7 cellular contexts compared by ENCODE assay signal in the genomic region with DNA sequence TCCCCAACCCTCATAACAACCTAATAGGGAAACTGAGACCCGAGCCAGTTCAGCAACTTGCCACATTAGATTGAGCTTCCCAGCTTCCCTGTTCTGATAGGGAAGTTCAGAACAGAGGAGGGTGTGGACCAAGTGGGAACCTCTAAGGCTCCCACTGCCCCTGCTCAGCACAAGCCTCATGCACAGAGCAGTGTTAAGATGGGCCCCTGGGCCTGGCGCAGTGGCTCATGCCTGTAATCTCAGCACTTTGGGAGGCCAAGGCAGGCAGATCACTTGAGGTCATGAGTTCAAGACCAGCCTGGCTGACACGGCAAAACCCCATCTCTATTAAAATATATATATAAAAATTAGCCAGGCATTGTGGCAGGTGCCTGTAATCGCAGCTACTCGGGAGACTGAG. TPM values are rescaled to one million over a fixed set of nuclear protein-coding genes. Genes with fewer than 3 reads are reported as not detected.
DNase-seq lines count a peak whose midpoint lies in the region; ATAC-seq, FAIRE-seq and TF ChIP-seq lines count a peak whose summit lies in the region.
"Not testable (repeated sequence)": the region's sequence is repeated elsewhere in the genome, so short reads cannot be mapped to it uniquely, and the experiment has no call there.

No MANE protein-coding gene starts in this region.

- in situ Hi-C loops in gastrocnemius medialis (cut with MboI; ENCODE audit: low sequenced_read_pairs in 4 of 4) = not testable (repeated sequence)

- not testable (repeated sequence) for H3K36me3 ChIP-seq in heart right ventricle; kidney (ENCODE audit: control insufficient read depth in 1 of 2, insufficient read depth in 2 of 2, low read length in 2 of 2); gastrocnemius medialis

- intact Hi-C loops in activated CD4-positive, alpha-beta T cell treated with anti-CD3 and anti-CD28 coated beads, Interleukin-2, amount 10 ng/mL, durations not matched to agents 24 days and 14 days (cut with micrococcal nuclease); Right ventricle myocardium inferior (cut with DNase I); heart right ventricle (cut with DNase I); kidney (cut with DNase I); lower leg skin (cut with DNase I; ENCODE audit: low total_unique reads); gastrocnemius medialis (cut with DNase I; ENCODE audit: low total_unique reads): not testable (repeated sequence)

- H3K4me1 ChIP-seq in heart right ventricle; kidney (ENCODE audit: control insufficient read depth in 1 of 2, insufficient read depth in 1 of 2, low read depth in 1 of 2, low read length in 2 of 2); gastrocnemius medialis: not testable (repeated sequence)

- not testable (repeated sequence) for H3K9me3 Mint-ChIP-seq in activated CD4-positive, alpha-beta T cell treated with anti-CD3 and anti-CD28 coated beads, Interleukin-2, amount 10 ng/mL, durations not matched to agents 24 days and 14 days

- TF ChIP-seq CTCF in heart right ventricle (IDR thresholded peaks at IDR 0.05); kidney (IDR thresholded peaks at IDR 0.05; ENCODE audit: borderline replicate concordance, extremely low read depth, insufficient read depth); lower leg skin (IDR thresholded peaks at IDR 0.05); gastrocnemius medialis (IDR thresholded peaks at IDR 0.05 in 4 of 5, conservative IDR thresholded peaks at IDR 0.05 in 1 of 5): not testable (repeated sequence)

- H3K9ac ChIP-seq in kidney (ENCODE audit: low read length in 2 of 2) = not testable (repeated sequence)

- H3K4me3 Mint-ChIP-seq in activated CD4-positive, alpha-beta T cell treated with anti-CD3 and anti-CD28 coated beads, Interleukin-2, amount 10 ng/mL, durations not matched to agents 24 days and 14 days = not testable (repeated sequence)

- 71 to 95% methylated on average over 1 of the region's 5 CpGs for WGBS in heart right ventricle, 2 donors
- 93% methylated on average over 2 of the region's 5 CpGs; no CpG with 5 or more reads in 1 of the 2 donors for WGBS in lower leg skin, 2 donors

- not testable (repeated sequence) for H3K4me3 ChIP-seq in heart right ventricle; kidney (ENCODE audit: low read length in 2 of 2); lower leg skin (ENCODE audit: low read depth, poor library complexity, severe bottlenecking); gastrocnemius medialis

- not testable (repeated sequence) for H3K27ac Mint-ChIP-seq in activated CD4-positive, alpha-beta T cell treated with anti-CD3 and anti-CD28 coated beads, Interleukin-2, amount 10 ng/mL, durations not matched to agents 24 days and 14 days

- ATAC-seq in Right ventricle myocardium inferior, heart right ventricle, gastrocnemius medialis: not testable (repeated sequence)

- not testable (repeated sequence) for FAIRE-seq in kidney (lab: Jason Lieb, UNC)

- H3K27me3 ChIP-seq in heart right ventricle, gastrocnemius medialis: not testable (repeated sequence)

- H3K36me3 Mint-ChIP-seq in activated CD4-positive, alpha-beta T cell treated with anti-CD3 and anti-CD28 coated beads, Interleukin-2, amount 10 ng/mL, durations not matched to agents 24 days and 14 days (ENCODE audit: low read depth) = not testable (repeated sequence)

- not testable (repeated sequence) for H3K27ac ChIP-seq in heart right ventricle; kidney (ENCODE audit: low read depth in 2 of 2, low read length in 2 of 2)
- peak overlapping the region in 3 of 4 donors; percentile 55 to 64 (median 60) for H3K27ac ChIP-seq in gastrocnemius medialis

- H3K9me3 ChIP-seq in heart right ventricle; kidney (ENCODE audit: control insufficient read depth in 1 of 2, low read length in 2 of 2); gastrocnemius medialis: not testable (repeated sequence)

- not testable (repeated sequence) for TF ChIP-seq POLR2A in lower leg skin (IDR thresholded peaks at IDR 0.05); gastrocnemius medialis (IDR thresholded peaks at IDR 0.05)

- H3K4me1 Mint-ChIP-seq in activated CD4-positive, alpha-beta T cell treated with anti-CD3 and anti-CD28 coated beads, Interleukin-2, amount 10 ng/mL, durations not matched to agents 24 days and 14 days = not testable (repeated sequence)

- peak; percentile 56 for DNase-seq in activated CD4-positive, alpha-beta T cell treated with anti-CD3 and anti-CD28 coated beads, Interleukin-2, amount 10 ng/mL, durations not matched to agents 24 days and 14 days
- DNase-seq in Right ventricle myocardium inferior (ENCODE audit: missing footprints) (peak; percentile 42), heart right ventricle (peak; percentile 3 to 20), kidney (peak; percentile 27), lower leg skin (ENCODE audit: low spot score in 2 of 2) (peak; percentile 13 to 78), gastrocnemius medialis (peak in 1 of 2 donors; percentile 12), ureter (ENCODE audit: low spot score) (peak; percentile 27)

- not testable (repeated sequence) for H3K27me3 Mint-ChIP-seq in activated CD4-positive, alpha-beta T cell treated with anti-CD3 and anti-CD28 coated beads, Interleukin-2, amount 10 ng/mL, durations not matched to agents 24 days and 14 days

RNA-seq across cellular contexts. Expression of a gene that starts 18.6 kb away (rescaled TPM):
- total RNA-seq in activated CD4-positive, alpha-beta T cell treated with anti-CD3 and anti-CD28 coated beads, Interleukin-2, amount 10 ng/mL, durations not matched to agents 24 days and 14 days = 46.8 and 50.8 TPM in 2 replicates
- total RNA-seq in Right ventricle myocardium inferior = 49.0 TPM
- total RNA-seq in heart right ventricle = 10 to 100 TPM; 40.1 to 74.1 (median 52.7) TPM
- 100 to 1,000 TPM; 127 to 228 TPM for polyA plus RNA-seq in heart right ventricle
- total RNA-seq in kidney = 42.0 TPM
- polyA plus RNA-seq in kidney (ENCODE audit: insufficient read depth, low read depth, low replicate concordance) = 117 TPM
- total RNA-seq in lower leg skin = 10 to 100 TPM in 3 of 4 donors, 1 to 10 TPM in 1; 9.3 to 19.2 (median 15.9) TPM
- total RNA-seq in gastrocnemius medialis = 10 to 100 TPM; 25.7 to 67.9 (median 51.6) TPM
- total RNA-seq in ureter = 53.1 TPM

RNA-seq across cellular contexts. Expression of a gene that starts 20.3 kb away (rescaled TPM):
- total RNA-seq in activated CD4-positive, alpha-beta T cell treated with anti-CD3 and anti-CD28 coated beads, Interleukin-2, amount 10 ng/mL, durations not matched to agents 24 days and 14 days = 27.1 and 28.6 TPM in 2 replicates
- total RNA-seq in Right ventricle myocardium inferior = 7.8 TPM
- total RNA-seq in heart right ventricle = 10 to 100 TPM in 2 of 10 donors, 1 to 10 TPM in 8; 1.3 to 23.9 (median 4.2) TPM
- 1 to 10 TPM; 3.2 to 6.9 TPM for polyA plus RNA-seq in heart right ventricle
- total RNA-seq in kidney = 22.5 TPM
- 24.0 TPM for polyA plus RNA-seq in kidney (ENCODE audit: insufficient read depth, low read depth, low replicate concordance)
- 10 to 100 TPM; 21.6 to 28.3 (median 25.3) TPM for total RNA-seq in lower leg skin
- total RNA-seq in gastrocnemius medialis = 100 to 1,000 TPM in 2 of 4 donors, 10 to 100 TPM in 2; 38.0 to 127 (median 86.0) TPM
- 10.9 TPM for total RNA-seq in ureter

RNA-seq across cellular contexts. Expression of a gene that starts 32.5 kb away (rescaled TPM):
- 30.5 and 32.4 TPM in 2 replicates for total RNA-seq in activated CD4-positive, alpha-beta T cell treated with anti-CD3 and anti-CD28 coated beads, Interleukin-2, amount 10 ng/mL, durations not matched to agents 24 days and 14 days
- total RNA-seq in Right ventricle myocardium inferior (10.0 TPM), heart right ventricle (10 to 100 TPM in 4 of 10 donors, 1 to 10 TPM in 6; 8.1 to 12.2 (median 9.5) TPM), kidney (14.1 TPM), lower leg skin (10 to 100 TPM in 3 of 4 donors, 1 to 10 TPM in 1; 9.8 to 16.1 (median 10.3) TPM), gastrocnemius medialis (10 to 100 TPM in 3 of 4 donors, 1 to 10 TPM in 1; 7.5 to 24.5 (median 18.0) TPM), ureter (11.4 TPM)
- polyA plus RNA-seq in heart right ventricle (10 to 100 TPM in 1 of 2 donors, 1 to 10 TPM in 1; 6.5 to 21.3 TPM), kidney (ENCODE audit: insufficient read depth, low read depth, low replicate concordance) (14.0 TPM)

RNA-seq across cellular contexts. Expression of a gene that starts 32.6 kb away (rescaled TPM):
- 9.9 and 10.9 TPM in 2 replicates for total RNA-seq in activated CD4-positive, alpha-beta T cell treated with anti-CD3 and anti-CD28 coated beads, Interleukin-2, amount 10 ng/mL, durations not matched to agents 24 days and 14 days
- total RNA-seq in Right ventricle myocardium inferior (5.8 TPM), heart right ventricle (1 to 10 TPM; 4.4 to 8.6 (median 6.2) TPM), kidney (14.0 TPM), lower leg skin (10 to 100 TPM; 14.7 to 38.9 (median 24.6) TPM), gastrocnemius medialis (10 to 100 TPM in 2 of 4 donors, 1 to 10 TPM in 2; 8.7 to 15.1 (median 10.9) TPM), ureter (10.3 TPM)
- polyA plus RNA-seq in heart right ventricle (1 to 10 TPM; 7.9 TPM), kidney (ENCODE audit: insufficient read depth, low read depth, low replicate concordance) (15.4 TPM)

RNA-seq across cellular contexts. Expression of a gene that starts 46.2 kb away (rescaled TPM):
- total RNA-seq in activated CD4-positive, alpha-beta T cell treated with anti-CD3 and anti-CD28 coated beads, Interleukin-2, amount 10 ng/mL, durations not matched to agents 24 days and 14 days = 14.1 and 19.2 TPM in 2 replicates
- total RNA-seq in Right ventricle myocardium inferior (2.8 TPM), heart right ventricle (10 to 100 TPM in 1 of 10 donors, 1 to 10 TPM in 9; 1.5 to 16.7 (median 6.3) TPM), kidney (21.6 TPM), lower leg skin (10 to 100 TPM in 1 of 4 donors, 1 to 10 TPM in 3; 2.0 to 22.0 (median 5.2) TPM), gastrocnemius medialis (1 to 10 TPM in 2 of 4 donors, not detected in 2; 1.6 to 3.0 TPM), ureter (132 TPM)
- polyA plus RNA-seq in heart right ventricle (10 to 100 TPM in 1 of 2 donors, 1 to 10 TPM in 1; 4.6 to 13.9 TPM), kidney (ENCODE audit: insufficient read depth, low read depth, low replicate concordance) (6.8 TPM)
